7 cellular contexts compared by ENCODE assay signal in genomic region chr2:71187589-71187988, GRCh38.
"Had no signal": no experiment of that assay in that cellular context is flagged by ENCODE, and none has a peak within 500 bp of the region (broad histone marks: within the 10 kb centered on the region; RNA-seq: fewer than 3 reads in every experiment).

No MANE protein-coding gene starts in this region.

- H3K4me3 Mint-ChIP-seq: H9, IgD-negative memory B cell had no signal

- H3K27me3 Mint-ChIP-seq: IgD-negative memory B cell had no signal

- H3K9me3 Mint-ChIP-seq: H9, IgD-negative memory B cell had no signal

- ATAC-seq: HepG2 had no signal

- H3K4me3 ChIP-seq: GM23248 had no signal

- H3K4me1 Mint-ChIP-seq: IgD-negative memory B cell had no signal

- H3K27ac ChIP-seq: GM23248, HL-60 had no signal

- DNase-seq: GM23248, H9, HCEC 1CT, KBM-7 had no signal
